Comparison of ENCODE assay signal across 8 cellular contexts in genomic region chr5:39076757-39077475, GRCh38. TPM values are rescaled to one million over a fixed set of nuclear protein-coding genes. Genes with fewer than 3 reads are reported as not detected.
DNase-seq lines count a peak whose midpoint lies in the region; ATAC-seq and TF ChIP-seq lines count a peak whose summit lies in the region.

No MANE protein-coding gene starts in this region.

- CTCF ChIA-PET in activated B cell treated with CpG ODN at 0.5 μM for 24 hours (lab: Charles Lee), result no interaction called here

- POLR2A ChIA-PET in activated B cell treated with CpG ODN at 0.5 μM for 24 hours (lab: Charles Lee), result interaction anchor here (0.7 kb wide), 1 partner anchor 519 kb away, joined by 3 read pairs; no protein-coding TSS in a partner anchor

- H3K36me3 Mint-ChIP-seq in activated T-cell treated with anti-CD3 and anti-CD28 coated beads, Interleukin-2, amount 50 U/mL, for 72 hours (ENCODE audit: insufficient read depth in 2 of 2), result peaks cover 2 to 6% of the 10 kb centered on the region in 2 donors
- H3K36me3 Mint-ChIP-seq in activated T-cell treated with anti-CD3 and anti-CD28 coated beads, Interleukin-2, amount 50 U/mL, for 4 hours (ENCODE audit: insufficient read depth), result no peaks in the 10 kb centered on the region
- H3K36me3 Mint-ChIP-seq in activated B cell treated with CpG ODN at 0.5 μM for 24 hours (ENCODE audit: low read depth) (peaks cover 11% of the 10 kb centered on the region), mesothelial cell of epicardium (no peaks in the 10 kb centered on the region)

- H3K27me3 Mint-ChIP-seq in activated T-cell treated with anti-CD3 and anti-CD28 coated beads, Interleukin-2, amount 50 U/mL, for 72 hours (ENCODE audit: low read depth), result peaks cover 25% of the 10 kb centered on the region
- H3K27me3 Mint-ChIP-seq in activated T-cell treated with anti-CD3 and anti-CD28 coated beads, Interleukin-2, amount 50 U/mL, for 4 hours (ENCODE audit: low read depth), result peaks cover 32% of the 10 kb centered on the region
- H3K27me3 Mint-ChIP-seq in activated B cell treated with CpG ODN at 0.5 μM for 24 hours (no peaks in the 10 kb centered on the region), mesothelial cell of epicardium (ENCODE audit: low read depth) (no peaks in the 10 kb centered on the region)

- H3K4me3 Mint-ChIP-seq in activated T-cell treated with anti-CD3 and anti-CD28 coated beads, Interleukin-2, amount 50 U/mL, for 72 hours, result peak overlapping the region; percentile 2 to 83
- no peak overlapping the region for H3K4me3 Mint-ChIP-seq in activated T-cell treated with anti-CD3 and anti-CD28 coated beads, Interleukin-2, amount 50 U/mL, for 4 hours
- H3K4me3 Mint-ChIP-seq in activated B cell treated with CpG ODN at 0.5 μM for 24 hours, result peak overlapping the region; percentile 44
- peak overlapping the region; percentile 5 for H3K4me3 Mint-ChIP-seq in mesothelial cell of epicardium

- peaks cover 42% of the 10 kb centered on the region for H3K4me1 Mint-ChIP-seq in activated T-cell treated with anti-CD3 and anti-CD28 coated beads, Interleukin-2, amount 50 U/mL, for 72 hours (ENCODE audit: low read depth)
- H3K4me1 Mint-ChIP-seq in activated T-cell treated with anti-CD3 and anti-CD28 coated beads, Interleukin-2, amount 50 U/mL, for 4 hours (ENCODE audit: low read depth), result peaks cover 23% of the 10 kb centered on the region
- peaks cover 45% of the 10 kb centered on the region for H3K4me1 Mint-ChIP-seq in activated B cell treated with CpG ODN at 0.5 μM for 24 hours
- peaks cover 35% of the 10 kb centered on the region for H3K4me1 Mint-ChIP-seq in mesothelial cell of epicardium

- TF ChIP-seq CTCF in activated B cell treated with CpG ODN at 0.5 μM for 24 hours (IDR thresholded peaks at IDR 0.05) (no peak), mesothelial cell of epicardium (IDR thresholded peaks at IDR 0.05; ENCODE audit: unreplicated experiment) (no peak)

- ATAC-seq in activated T-cell treated with anti-CD3 and anti-CD28 coated beads, Interleukin-2, amount 50 U/mL, for 72 hours (replicated peaks in 1 of 2), result no peak
- no peak for ATAC-seq in activated T-cell treated with anti-CD3 and anti-CD28 coated beads, Interleukin-2, amount 50 U/mL, for 4 hours
- ATAC-seq in HG03565 (IDR thresholded peaks at IDR 0.05; ENCODE audit: unreplicated experiment) (peak; percentile 31), activated B cell treated with CpG ODN at 0.5 μM for 24 hours (ENCODE audit: low read depth) (peak; percentile 7)

- intact Hi-C loops in activated B cell treated with CpG ODN at 0.5 μM for 24 hours (cut with micrococcal nuclease), result loop anchor here (10.0 kb wide), 2 partner anchors 1408 to 1702 kb away; partner anchors contain the start of genes NUP155 and WDR70

- H3K9me3 Mint-ChIP-seq in activated T-cell treated with anti-CD3 and anti-CD28 coated beads, Interleukin-2, amount 50 U/mL, for 72 hours, result no peaks in the 10 kb centered on the region
- H3K9me3 Mint-ChIP-seq in activated T-cell treated with anti-CD3 and anti-CD28 coated beads, Interleukin-2, amount 50 U/mL, for 4 hours, result no peaks in the 10 kb centered on the region
- H3K9me3 Mint-ChIP-seq in activated B cell treated with CpG ODN at 0.5 μM for 24 hours (no peaks in the 10 kb centered on the region), mesothelial cell of epicardium (no peaks in the 10 kb centered on the region)

- H3K27ac Mint-ChIP-seq in activated T-cell treated with anti-CD3 and anti-CD28 coated beads, Interleukin-2, amount 50 U/mL, for 72 hours, result peak overlapping the region; percentile 75
- H3K27ac Mint-ChIP-seq in activated B cell treated with CpG ODN at 0.5 μM for 24 hours (peak overlapping the region; percentile 54), mesothelial cell of epicardium (peak overlapping the region; percentile 84)

- DNase-seq in activated T-cell treated with anti-CD3 and anti-CD28 coated beads, Interleukin-2, amount 50 U/mL, for 72 hours, result no peak
- DNase-seq in activated T-cell treated with anti-CD3 and anti-CD28 coated beads, Interleukin-2, amount 50 U/mL, for 4 hours, result no peak
- DNase-seq in activated B cell treated with CpG ODN at 0.5 μM for 24 hours (no peak), mesothelial cell of epicardium (ENCODE audit: low spot score in 2 of 2, unreplicated experiment in 2 of 2) (no peak), UCSD-AML1 (lab: John Stamatoyannopoulos, UW; ENCODE audit: unreplicated experiment) (no peak), occipital lobe (lab: John Stamatoyannopoulos, UW) (no peak)
- DNase-seq in stimulated activated naive CD4-positive, alpha-beta T cell (lab: John Stamatoyannopoulos, UW), result no peak

RNA-seq across cellular contexts. Expression of gene RICTOR, which starts 2.7 kb away (rescaled TPM):
- 10 to 100 TPM; 34.6 to 47.0 TPM for total RNA-seq in activated T-cell treated with anti-CD3 and anti-CD28 coated beads, Interleukin-2, amount 50 U/mL, for 72 hours
- 10 to 100 TPM; 14.1 to 19.2 (median 18.0) TPM for total RNA-seq in activated T-cell treated with anti-CD3 and anti-CD28 coated beads, Interleukin-2, amount 50 U/mL, for 4 hours
- 46.4 and 51.8 TPM in 2 replicates for total RNA-seq in activated B cell treated with CpG ODN at 0.5 μM for 24 hours
- total RNA-seq in mesothelial cell of epicardium, result 44.4 to 48.6 TPM (median 46.4 TPM) in 3 replicates
- 87.3 TPM for total RNA-seq in occipital lobe

Comparison
In these comparisons a context has a peak if more than half of its experiments do, and no peak if none do; other contexts are left out.
1. ATAC-seq: peak in HG03565 (single experiment) and activated B cell treated with CpG ODN at 0.5 μM for 24 hours (single experiment); none in activated T-cell treated with anti-CD3 and anti-CD28 coated beads, Interleukin-2, amount 50 U/mL, for 72 hours (0 of 2) and activated T-cell treated with anti-CD3 and anti-CD28 coated beads, Interleukin-2, amount 50 U/mL, for 4 hours (0 of 2).
2. Peak in every context shown above with its lines, with median percentiles within 50 percentile points of each other: H3K27ac Mint-ChIP-seq.